In the genomic region with DNA sequence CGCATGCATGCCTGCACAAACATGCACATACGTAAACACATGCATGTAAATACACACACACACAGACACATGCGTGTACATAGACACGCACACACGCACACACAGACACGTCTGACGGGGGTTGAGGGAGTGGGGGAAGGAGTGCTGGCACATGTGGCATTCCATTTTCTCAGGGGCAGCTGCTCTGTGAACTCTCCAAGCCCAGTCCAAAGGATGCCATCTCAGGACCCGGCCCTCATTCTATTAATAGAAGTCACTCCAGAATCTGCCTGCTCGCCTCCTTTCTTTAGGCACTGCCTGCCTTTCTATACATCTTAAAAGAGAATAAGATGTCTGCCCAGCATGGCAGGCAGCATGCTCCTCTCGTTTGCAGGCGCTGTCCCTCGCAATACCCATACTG, we compare ENCODE assay signal across 23 cellular contexts. TPM values are rescaled to one million over a fixed set of nuclear protein-coding genes. Genes with fewer than 3 reads are reported as not detected.
DNase-seq lines count a peak whose midpoint lies in the region; ATAC-seq, FAIRE-seq and TF ChIP-seq lines count a peak whose summit lies in the region.
"Had no signal": no experiment of that assay in that cellular context is flagged by ENCODE, and none has a peak within 500 bp of the region (broad histone marks: within the 10 kb centered on the region; RNA-seq: fewer than 3 reads in every experiment).

No MANE protein-coding gene starts in this region.

- no peak overlapping the region for H3K56ac ChIP-seq in H1 (replicated peaks; ENCODE audit: insufficient read length, low read depth, low read length)

- H4K8ac ChIP-seq in H1 (ENCODE audit: extremely low read depth, insufficient read depth, low read length) (no peak overlapping the region), neuronal stem cell (ENCODE audit: low read depth, low read length) (no peak overlapping the region)

- H2BK5ac ChIP-seq in H1 (ENCODE audit: low read depth, low read length) (no peak overlapping the region; the same call in 1 of the 2 replicates), neuronal stem cell (ENCODE audit: low read length) (no peak overlapping the region)

- H3K23ac ChIP-seq in H1 (ENCODE audit: insufficient read length), result peak overlapping the region; percentile 28
- H3K23ac ChIP-seq in neuronal stem cell (ENCODE audit: low read depth, low read length, poor library complexity), result no peak overlapping the region

- H2BK12ac ChIP-seq in H1 (ENCODE audit: low read depth, low read length) (peak overlapping the region; percentile 2; the same call in 1 of the 2 replicates), neuronal stem cell (ENCODE audit: low read length) (no peak overlapping the region)

- H2AFZ ChIP-seq in H1 (ENCODE audit: low read length) (no peak overlapping the region), neuronal stem cell (ENCODE audit: low read length) (no peak overlapping the region)

- 87% methylated on average over 12 of the region's 12 CpGs; no CpG with 5 or more reads in 1 of the 2 experiments for WGBS in H1 (ENCODE audit: extremely low coverage in 1 of 2, insufficient coverage in 1 of 2, insufficient read length in 1 of 2, insufficient replicate concordance in 2 of 2, low coverage in 1 of 2, low lambda C conversion rate in 2 of 2, missing lambda C conversion rate in 1 of 2), 2 experiments
- WGBS in neuronal stem cell (ENCODE audit: extremely low coverage in 2 of 2, insufficient read length in 2 of 2, insufficient replicate concordance in 1 of 2), 2 donors, result no CpG with 5 or more reads among the region's 12 CpGs
- 77 to 82% methylated on average over 4 to 9 of the region's 12 CpGs for WGBS in gastroesophageal sphincter (ENCODE audit: low coverage in 1 of 2), 2 donors

- H3K27ac ChIP-seq in H1 (ENCODE audit: low read depth, low read length) (no peak overlapping the region), neuronal stem cell (replicated peaks; ENCODE audit: low read length) (no peak overlapping the region), thoracic aorta (peak overlapping the region; percentile 73 to 82), gastroesophageal sphincter (no peak overlapping the region)
- H3K27ac ChIP-seq: BLaER1, KMS-11 had no signal

- H3K4me1 Mint-ChIP-seq in WTC11, result peaks cover 8% of the 10 kb centered on the region

- H4K20me1 ChIP-seq in H1 (replicated peaks in 1 of 2; ENCODE audit: control insufficient read depth in 1 of 2, insufficient read depth in 2 of 2, low read length in 2 of 2), result peaks cover 2 to 4% of the 10 kb centered on the region in 2 experiments

- H4K91ac ChIP-seq in H1 (replicated peaks; ENCODE audit: insufficient read length, low read length) (no peak overlapping the region), neuronal stem cell (ENCODE audit: low read depth, low read length, poor library complexity) (no peak overlapping the region)

- no peak for TF ChIP-seq POLR2A in H1 (IDR thresholded peaks at IDR 0.05; ENCODE audit: control extremely low read depth in 1 of 2, low read depth in 2 of 2, low read length in 2 of 2)
- TF ChIP-seq POLR2A in gastroesophageal sphincter (IDR thresholded peaks at IDR 0.05), result no peak

- peaks cover 6% of the 10 kb centered on the region for H3K23me2 ChIP-seq in H1 (ENCODE audit: low read depth, low read length)

- H3K27me3 Mint-ChIP-seq in WTC11 (ENCODE audit: low read depth), result peaks cover 34% of the 10 kb centered on the region

- H3K79me1 ChIP-seq in H1 (ENCODE audit: low read depth, low read length) (no peaks in the 10 kb centered on the region), neuronal stem cell (ENCODE audit: low read depth, low read length) (peaks cover 5% of the 10 kb centered on the region)

- no peak for TF ChIP-seq EP300 in H1 (IDR thresholded peaks at IDR 0.05; ENCODE audit: borderline replicate concordance in 1 of 2, low read depth in 2 of 2, low read length in 2 of 2)
- TF ChIP-seq EP300 in gastroesophageal sphincter (IDR thresholded peaks at IDR 0.05), result no peak

- no peaks in the 10 kb centered on the region for H3K36me3 Mint-ChIP-seq in WTC11

- H2BK120ac ChIP-seq in H1 (replicated peaks; ENCODE audit: low read depth, low read length) (no peak overlapping the region), neuronal stem cell (ENCODE audit: low read depth, low read length) (no peak overlapping the region)

- H4K5ac ChIP-seq in H1 (ENCODE audit: insufficient read length, low read depth, low read length), result no peak overlapping the region

- FAIRE-seq in H1 (lab: Jason Lieb, UNC), result no peak
- FAIRE-seq: A204.1, GM12892, RCC 7860 had no signal

- H3K9me3 Mint-ChIP-seq in WTC11, result no peaks in the 10 kb centered on the region

- H3K27me3 ChIP-seq in H1 (replicated peaks in 1 of 4; ENCODE audit: control insufficient read depth in 3 of 4, extremely low read depth in 1 of 4, insufficient read depth in 3 of 4, low read length in 3 of 4), result peaks cover 0 to 12% (median 4%) of the 10 kb centered on the region in 4 experiments; a peak in 4 of 7 replicates
- H3K27me3 ChIP-seq in neuronal stem cell (ENCODE audit: control insufficient read depth in 3 of 3, insufficient read depth in 3 of 3, low read depth in 1 of 3, low read length in 3 of 3), result no peaks in the 10 kb centered on the region
- H3K27me3 ChIP-seq in thoracic aorta (replicated peaks; ENCODE audit: insufficient read depth), result no peaks in the 10 kb centered on the region
- peaks cover 82% of the 10 kb centered on the region for H3K27me3 ChIP-seq in gastroesophageal sphincter

- no peak overlapping the region for H3K4me3 Mint-ChIP-seq in WTC11
- H3K4me3 Mint-ChIP-seq: H9 had no signal

- H3K4me1 ChIP-seq in H1 (replicated peaks in 1 of 4; ENCODE audit: control insufficient read depth in 3 of 4, insufficient read depth in 4 of 4, low read length in 3 of 4), result no peaks in the 10 kb centered on the region; a peak in 1 of 7 replicates
- H3K4me1 ChIP-seq in neuronal stem cell (ENCODE audit: control insufficient read depth in 2 of 2, insufficient read depth in 1 of 2, low read depth in 1 of 2, low read length in 2 of 2), result peaks cover 2 to 4% of the 10 kb centered on the region in 2 donors
- H3K4me1 ChIP-seq in thoracic aorta (ENCODE audit: control insufficient read depth in 1 of 2, low read depth in 2 of 2), result peaks cover 9 to 74% of the 10 kb centered on the region in 2 donors
- peaks cover 0 to 14% (median 9%) of the 10 kb centered on the region in 3 donors for H3K4me1 ChIP-seq in gastroesophageal sphincter

- peak overlapping the region; percentile 56; the same call in 1 of the 2 replicates for H2AK5ac ChIP-seq in H1 (ENCODE audit: low read depth, low read length)
- H2AK5ac ChIP-seq in neuronal stem cell (ENCODE audit: low read depth, low read length), result no peak overlapping the region

- H3K79me2 ChIP-seq in H1 (ENCODE audit: control insufficient read depth in 1 of 2, insufficient read depth in 2 of 2, low read length in 2 of 2), result no peaks in the 10 kb centered on the region

- DNase-seq in WTC11 (ENCODE audit: low spot score) (no peak), H1 (ENCODE audit: low read depth in 1 of 2, low spot score in 2 of 2) (no peak), neuronal stem cell (ENCODE audit: low spot score) (no peak), thoracic aorta (ENCODE audit: low spot score) (no peak), GM19240 (ENCODE audit: insufficient read length, low spot score) (no peak), GF-D8 (lab: John Stamatoyannopoulos, UW) (no peak)
- DNase-seq: CD8-positive, alpha-beta memory T cell; DMS53; EL; H9; NCI-H1417 treated with DMSO at 0.1 percent for 48 hours; NCI-H187 treated with DMSO at 0.1 percent for 48 hours; NCI-H2227 treated with DMSO at 0.1 percent for 48 hours; NCI-H510A treated with DMSO at 0.1 percent for 48 hours; NCI-H774 had no signal

- no peak for TF ChIP-seq RAD21 in H1 (IDR thresholded peaks at IDR 0.05 in 1 of 2, conservative IDR thresholded peaks at IDR 0.05 in 1 of 2; ENCODE audit: low read depth in 2 of 2, low read length in 2 of 2)

- H3K27ac Mint-ChIP-seq in WTC11, result peak overlapping the region; percentile 28; the same call in 1 of the 2 replicates
- H3K27ac Mint-ChIP-seq: H9 had no signal

- H3K9ac ChIP-seq in H1 (replicated peaks in 1 of 4; ENCODE audit: extremely low read depth in 1 of 4, low read depth in 3 of 4, low read length in 3 of 4) (no peak overlapping the region), neuronal stem cell (ENCODE audit: low read depth, low read length, poor library complexity) (peak overlapping the region; percentile 74)
- H3K9ac ChIP-seq: BLaER1, KMS-11 had no signal

- H3K14ac ChIP-seq in H1 (ENCODE audit: insufficient read length) (no peak overlapping the region), neuronal stem cell (ENCODE audit: low read length) (no peak overlapping the region)

- H2BK20ac ChIP-seq in H1 (ENCODE audit: low read length), result no peak overlapping the region

- H3K36me3 ChIP-seq in H1 (ENCODE audit: control insufficient read depth in 2 of 4, insufficient read depth in 4 of 4, low read length in 3 of 4), result no peaks in the 10 kb centered on the region
- peaks cover 13 to 49% of the 10 kb centered on the region in 2 donors for H3K36me3 ChIP-seq in neuronal stem cell (replicated peaks in 1 of 2; ENCODE audit: control insufficient read depth in 2 of 2, insufficient read depth in 2 of 2, low read length in 2 of 2)
- H3K36me3 ChIP-seq in thoracic aorta, result no peaks in the 10 kb centered on the region
- no peaks in the 10 kb centered on the region for H3K36me3 ChIP-seq in gastroesophageal sphincter
- H3K36me3 ChIP-seq: BLaER1 had no signal

- TF ChIP-seq CTCF in WTC11 (IDR thresholded peaks at IDR 0.05) (no peak), H1 (IDR thresholded peaks at IDR 0.05; ENCODE audit: control extremely low read depth in 1 of 3, insufficient read depth in 1 of 3, low read depth in 1 of 3, low read length in 3 of 3) (no peak), thoracic aorta (IDR thresholded peaks at IDR 0.05) (no peak), gastroesophageal sphincter (IDR thresholded peaks at IDR 0.05) (no peak)

- H3K18ac ChIP-seq in H1 (ENCODE audit: extremely low read depth, low read length), result no peak overlapping the region
- no peak overlapping the region for H3K18ac ChIP-seq in neuronal stem cell (ENCODE audit: low read length)

- no peak overlapping the region for H3K4me3 ChIP-seq in H1 (ENCODE audit: extremely low read depth in 1 of 4, insufficient read depth in 2 of 4, low read depth in 3 of 4, low read length in 4 of 4)
- H3K4me3 ChIP-seq in neuronal stem cell (ENCODE audit: low read length in 2 of 2), result peak overlapping the region in 1 of 2 donors; percentile 52
- no peak overlapping the region for H3K4me3 ChIP-seq in thoracic aorta
- no peak overlapping the region for H3K4me3 ChIP-seq in gastroesophageal sphincter
- H3K4me3 ChIP-seq: BLaER1 had no signal

- H2BK15ac ChIP-seq in H1 (ENCODE audit: low read length) (no peak overlapping the region), neuronal stem cell (ENCODE audit: low read length) (no peak overlapping the region)

- POLR2A ChIA-PET in WTC11 (lab: Charles Lee) (no interaction called here), H1 (lab: Charles Lee; ENCODE audit: partially characterized antibody) (no interaction called here)

- H3K4me2 ChIP-seq in H1 (ENCODE audit: insufficient read depth in 1 of 2, low read depth in 2 of 2, low read length in 2 of 2) (no peak overlapping the region), neuronal stem cell (ENCODE audit: insufficient read depth, low read length, poor library complexity, severe bottlenecking) (no peak overlapping the region)
- H3K4me2 ChIP-seq: BLaER1, KMS-11 had no signal

- no peaks in the 10 kb centered on the region for H3K9me3 ChIP-seq in H1 (ENCODE audit: insufficient read depth in 2 of 2, low read depth in 1 of 2, low read length in 1 of 2)
- H3K9me3 ChIP-seq in neuronal stem cell (replicated peaks in 1 of 2; ENCODE audit: control insufficient read depth in 2 of 2, insufficient read depth in 1 of 2, low read depth in 1 of 2, low read length in 2 of 2), result peaks cover 0 to 3% of the 10 kb centered on the region in 2 donors
- H3K9me3 ChIP-seq in thoracic aorta, result no peaks in the 10 kb centered on the region
- no peaks in the 10 kb centered on the region for H3K9me3 ChIP-seq in gastroesophageal sphincter
- H3K9me3 ChIP-seq: BLaER1 had no signal

- no peak for ATAC-seq in WTC11
- ATAC-seq in thoracic aorta (ENCODE audit: insufficient number of reproducible peaks, low FRiP score, low read depth), result no peak
- no peak for ATAC-seq in GM21381 (IDR thresholded peaks at IDR 0.05; ENCODE audit: unreplicated experiment)
- no peak for ATAC-seq in gastroesophageal sphincter
- ATAC-seq: Right ventricle myocardium inferior had no signal

- H3K4ac ChIP-seq in H1 (replicated peaks; ENCODE audit: insufficient read length, low read depth, low read length) (no peak overlapping the region), neuronal stem cell (ENCODE audit: low read length) (no peak overlapping the region)

- CTCF ChIA-PET in WTC11 (lab: Charles Lee) (interaction anchor here (0.8 kb wide), 1 partner anchor 82 kb away, joined by 3 read pairs; no protein-coding TSS in a partner anchor), H1 (lab: Charles Lee; ENCODE audit: partially characterized antibody) (interaction anchor here (1.0 to 1.8 kb wide), 2 partner anchors 9 to 53 kb away, joined by 3 to 7 read pairs; no protein-coding TSS in a partner anchor)

RNA-seq across cellular contexts. Expression of a gene that starts 5.3 kb away (rescaled TPM):
- total RNA-seq in WTC11 (2021), result 43.3 to 47.3 TPM (median 44.3 TPM) in 3 replicates
- 51.7 and 56.5 TPM in 2 replicates for total RNA-seq in H1 (2021; fragmentation: NEBNext Ultra II Directional; extraction: Animal tissue kit (Norgen Biotek cat#: 25700))
- 26.2 and 27.4 TPM in 2 replicates for polyA plus RNA-seq in H1 (2011; rRNA removed)
- polyA plus RNA-seq in H1 (2011; cell fraction: cytosol; rRNA removed), result 22.9 TPM
- 72.3 TPM for polyA plus RNA-seq in H1 (2011; cell fraction: nucleus; rRNA removed)
- polyA plus RNA-seq in H1 (2012, experiment 1 of 2), result 31.1 to 36.7 TPM (median 35.3 TPM) in 4 replicates
- 8.2 TPM for polyA plus RNA-seq in H1 (2012, experiment 2 of 2)
- 27.7 TPM for polyA plus RNA-seq in H1 (2013, experiment 1 of 2)
- polyA plus RNA-seq in H1 (2013, experiment 2 of 2), result 26.2 TPM
- polyA minus RNA-seq in H1 (2011; rRNA and poly(A)+ RNA removed), result 38.5 and 39.6 TPM in 2 replicates
- 28.9 TPM for polyA minus RNA-seq in H1 (2011; cell fraction: cytosol; rRNA and poly(A)+ RNA removed)
- polyA minus RNA-seq in H1 (2011; cell fraction: nucleus; rRNA and poly(A)+ RNA removed), result 89.1 TPM
- polyA plus RNA-seq in neuronal stem cell (2013, experiment 1 of 2), result 43.9 TPM
- polyA plus RNA-seq in neuronal stem cell (2013, experiment 2 of 2), result 44.8 TPM
- 100 to 1,000 TPM; 117 to 152 TPM for total RNA-seq in thoracic aorta
- 10 to 100 TPM; 23.3 to 78.6 (median 47.2) TPM for total RNA-seq in gastroesophageal sphincter

Comparison
In these comparisons a context has a peak if more than half of its experiments do, and no peak if none do; other contexts are left out.
1. H3K27ac ChIP-seq: peak in thoracic aorta (2 of 2); none in H1 (single experiment), neuronal stem cell (single experiment) and gastroesophageal sphincter (0 of 4).